12 cellular contexts compared by ENCODE assay signal in genomic region chr2:172307800-172308199, GRCh38.
DNase-seq lines count a peak whose midpoint lies in the region; ATAC-seq and TF ChIP-seq lines count a peak whose summit lies in the region.
"Had no signal": no experiment of that assay in that cellular context is flagged by ENCODE, and none has a peak within 500 bp of the region (broad histone marks: within the 10 kb centered on the region; RNA-seq: fewer than 3 reads in every experiment).

No MANE protein-coding gene starts in this region.

- intact Hi-C loops in A673 (cut with micrococcal nuclease; ENCODE audit: unreplicated experiment): no loop called here

- H3K27me3 ChIP-seq in A673 (replicated peaks; ENCODE audit: insufficient read depth, low read depth, low read length, poor library complexity): no peaks in the 10 kb centered on the region
- H3K27me3 ChIP-seq: tibial nerve had no signal

- no peaks in the 10 kb centered on the region for H3K36me3 ChIP-seq in A673 (ENCODE audit: insufficient read depth, low read length, poor library complexity, severe bottlenecking)
- H3K36me3 ChIP-seq: tibial nerve had no signal

- H3K27ac Mint-ChIP-seq in glutamatergic neuron (ENCODE audit: unreplicated experiment): no peak overlapping the region
- H3K27ac Mint-ChIP-seq: activated CD8-positive, alpha-beta memory T cell treated with anti-CD3 and anti-CD28 coated beads, Interleukin-2, amount 10 ng/mL, durations not matched to agents 7 days and 5 days; B cell had no signal

- DNase-seq in A673 (ENCODE audit: low spot score) (peak; percentile 19), Kasumi-1 (lab: John Stamatoyannopoulos, UW) (peak; percentile 27 to 32), astrocyte of the hippocampus (ENCODE audit: low read depth, low spot score) (peak; percentile 11), kidney glomerular epithelial cell (lab: John Stamatoyannopoulos, UW) (peak; percentile 41), SW480 (ENCODE audit: low spot score) (no peak), glutamatergic neuron (no peak), HPDE6-E6E7 (ENCODE audit: extremely low spot score) (no peak)
- DNase-seq: activated CD8-positive, alpha-beta memory T cell treated with anti-CD3 and anti-CD28 coated beads, Interleukin-2, amount 10 ng/mL, durations not matched to agents 7 days and 5 days had no signal

- H3K9me3 Mint-ChIP-seq in glutamatergic neuron (ENCODE audit: unreplicated experiment): peaks cover 6% of the 10 kb centered on the region

- no TSS peak for BruUV-seq in A673 (replicated peaks; lab: Mats Ljungman, UMichigan)

- TF ChIP-seq CTCF in A673 (conservative IDR thresholded peaks at IDR 0.05; ENCODE audit: low read depth, low read length) (no peak), glutamatergic neuron (IDR thresholded peaks at IDR 0.05; ENCODE audit: partially characterized antibody, unreplicated experiment) (no peak)

- H3K4me1 ChIP-seq in A673 (ENCODE audit: insufficient read depth, low read length, poor library complexity, severe bottlenecking): no peaks in the 10 kb centered on the region
- H3K4me1 ChIP-seq: parathyroid adenoma had no signal

- H3K4me1 Mint-ChIP-seq in glutamatergic neuron (ENCODE audit: low read depth, unreplicated experiment): peaks cover 5% of the 10 kb centered on the region
- H3K4me1 Mint-ChIP-seq: activated CD8-positive, alpha-beta memory T cell treated with anti-CD3 and anti-CD28 coated beads, Interleukin-2, amount 10 ng/mL, durations not matched to agents 7 days and 5 days; B cell had no signal

- no peaks in the 10 kb centered on the region for H3K9me3 ChIP-seq in A673 (ENCODE audit: low read depth, low read length, poor library complexity, severe bottlenecking)
- H3K9me3 ChIP-seq: tibial nerve had no signal

- CTCF ChIA-PET in A673 (lab: Charles Lee): no interaction called here

- H3K4me3 ChIP-seq in A673 (ENCODE audit: low read depth, low read length, poor library complexity, severe bottlenecking): no peak overlapping the region
- H3K4me3 ChIP-seq: tibial nerve had no signal

- peaks cover 5% of the 10 kb centered on the region for H3K36me3 Mint-ChIP-seq in glutamatergic neuron (ENCODE audit: unreplicated experiment)
- H3K36me3 Mint-ChIP-seq: activated CD8-positive, alpha-beta memory T cell treated with anti-CD3 and anti-CD28 coated beads, Interleukin-2, amount 10 ng/mL, durations not matched to agents 7 days and 5 days had no signal

- no peak for ATAC-seq in HG02642 (IDR thresholded peaks at IDR 0.05; ENCODE audit: poor library complexity, unreplicated experiment)
- ATAC-seq: activated CD8-positive, alpha-beta memory T cell treated with anti-CD3 and anti-CD28 coated beads, Interleukin-2, amount 10 ng/mL, durations not matched to agents 7 days and 5 days had no signal

- peaks cover 2% of the 10 kb centered on the region for H3K27me3 Mint-ChIP-seq in glutamatergic neuron (ENCODE audit: unreplicated experiment)

- H3K27ac ChIP-seq in A673 (ENCODE audit: low read depth, low read length, poor library complexity, severe bottlenecking): no peak overlapping the region
- H3K27ac ChIP-seq: parathyroid adenoma had no signal

- no peak overlapping the region for H3K4me3 Mint-ChIP-seq in glutamatergic neuron (ENCODE audit: unreplicated experiment)
- H3K4me3 Mint-ChIP-seq: activated CD8-positive, alpha-beta memory T cell treated with anti-CD3 and anti-CD28 coated beads, Interleukin-2, amount 10 ng/mL, durations not matched to agents 7 days and 5 days; B cell had no signal

- POLR2A ChIA-PET in A673 (lab: Charles Lee; ENCODE audit: low non-redundant PET): no interaction called here

Comparison
In these comparisons a context has a peak if more than half of its experiments do, and no peak if none do; other contexts are left out.
1. DNase-seq: peak in A673 (single experiment), Kasumi-1 (2 of 2), astrocyte of the hippocampus (single experiment) and kidney glomerular epithelial cell (single experiment); none in SW480 (single experiment), glutamatergic neuron (single experiment) and HPDE6-E6E7 (single experiment).